In genomic region chr1:212500351-212500750, GRCh38 we compare ENCODE assay signal across 20 cellular contexts.
DNase-seq lines count a peak whose midpoint lies in the region; ATAC-seq and TF ChIP-seq lines count a peak whose summit lies in the region.
"Had no signal": no experiment of that assay in that cellular context is flagged by ENCODE, and none has a peak within 500 bp of the region (broad histone marks: within the 10 kb centered on the region; RNA-seq: fewer than 3 reads in every experiment).

No MANE protein-coding gene starts in this region.

- 0 out of 2 replicates have a peak overlapping the region, but pooled peaks have one; percentile 25 for H2AK5ac ChIP-seq in IMR-90 (ENCODE audit: low read depth, low read length)
- H2AK5ac ChIP-seq in neuronal stem cell (ENCODE audit: low read depth, low read length): peak overlapping the region; percentile 50

- H3K79me1 ChIP-seq in IMR-90 (ENCODE audit: low read depth in 1 of 2, low read length in 2 of 2) (no peaks in the 10 kb centered on the region), neuronal stem cell (ENCODE audit: low read depth, low read length) (no peaks in the 10 kb centered on the region)

- no peak overlapping the region for H2BK5ac ChIP-seq in IMR-90 (ENCODE audit: low read depth, low read length, poor library complexity, severe bottlenecking)
- no peak overlapping the region for H2BK5ac ChIP-seq in neuronal stem cell (ENCODE audit: low read length)

- H3K23ac ChIP-seq in IMR-90 (ENCODE audit: low read depth, low read length) (no peak overlapping the region), neuronal stem cell (ENCODE audit: low read depth, low read length, poor library complexity) (no peak overlapping the region)

- H3K4me1 ChIP-seq in IMR-90 (ENCODE audit: control insufficient read depth, insufficient read depth, low read length) (peaks cover 6% of the 10 kb centered on the region), neuronal stem cell (ENCODE audit: control insufficient read depth in 2 of 2, insufficient read depth in 1 of 2, low read depth in 1 of 2, low read length in 2 of 2) (peaks cover 0 to 5% of the 10 kb centered on the region in 2 donors), ovary (ENCODE audit: insufficient read depth) (no peaks in the 10 kb centered on the region)
- H3K4me1 ChIP-seq: BE2C had no signal

- dilution Hi-C loops in IMR-90 (cut with HindIII; ENCODE audit: low sequenced_read_pairs, unreplicated experiment): no loop called here

- no peak overlapping the region for H2BK12ac ChIP-seq in neuronal stem cell (ENCODE audit: low read length)

- H3K4ac ChIP-seq in IMR-90 (ENCODE audit: low read depth, low read length) (no peak overlapping the region), neuronal stem cell (ENCODE audit: low read length) (no peak overlapping the region)

- H3K9me1 ChIP-seq in IMR-90 (ENCODE audit: insufficient read depth, low read length): peaks cover 14% of the 10 kb centered on the region

- H3K36me3 ChIP-seq in IMR-90 (ENCODE audit: control insufficient read depth, insufficient read depth, low read length) (no peaks in the 10 kb centered on the region), neuronal stem cell (replicated peaks in 1 of 2; ENCODE audit: control insufficient read depth in 2 of 2, insufficient read depth in 2 of 2, low read length in 2 of 2) (no peaks in the 10 kb centered on the region), ovary (no peaks in the 10 kb centered on the region)
- H3K36me3 ChIP-seq: BE2C, BLaER1 had no signal

- POLR2A ChIA-PET in IMR-90 (lab: Charles Lee; ENCODE audit: unreplicated experiment): no interaction called here

- TF ChIP-seq EP300 in ovary (IDR thresholded peaks at IDR 0.05): no peak

- no peak for TF ChIP-seq CTCF in IMR-90 (conservative IDR thresholded peaks at IDR 0.05; ENCODE audit: low read depth, low read length)
- TF ChIP-seq CTCF in neural crest cell (conservative IDR thresholded peaks at IDR 0.05): no peak
- TF ChIP-seq CTCF in ovary (IDR thresholded peaks at IDR 0.05): no peak

- DNase-seq in IMR-90: no peak
- no peak for DNase-seq in neural crest cell (ENCODE audit: low read depth, low spot score)
- no peak for DNase-seq in neuronal stem cell (ENCODE audit: low spot score)
- no peak for DNase-seq in substantia nigra (lab: John Stamatoyannopoulos, UW)
- DNase-seq in ovary: no peak
- no peak for DNase-seq in hippocampal formation (lab: John Stamatoyannopoulos, UW)
- no peak for DNase-seq in NCI-H526 treated with DMSO at 0.1 percent for 48 hours (lab: John Stamatoyannopoulos, UW)
- DNase-seq: 8988T; ACHN; BE2C; C1 segment of cervical spinal cord; Caco-2; Calu3; CD4-positive, alpha-beta memory T cell; CD4-positive, CD25-positive, alpha-beta regulatory T cell; CD8-positive, alpha-beta memory T cell; DMS79 treated with DMSO at 0.1 percent for 48 hours; GF-D8 had no signal

- H3K4me2 ChIP-seq in IMR-90 (ENCODE audit: low read depth, low read length) (no peak overlapping the region), neuronal stem cell (ENCODE audit: insufficient read depth, low read length, poor library complexity, severe bottlenecking) (no peak overlapping the region)
- H3K4me2 ChIP-seq: BLaER1 had no signal

- ATAC-seq in IMR-90 (ENCODE audit: low read depth): no peak

- H3K27me3 Mint-ChIP-seq in neural crest cell (ENCODE audit: low read depth): no peaks in the 10 kb centered on the region

- H4K91ac ChIP-seq in IMR-90 (ENCODE audit: insufficient read depth, low read depth, low read length): no peak overlapping the region
- no peak overlapping the region for H4K91ac ChIP-seq in neuronal stem cell (ENCODE audit: low read depth, low read length, poor library complexity)

- CTCF ChIA-PET in IMR-90 (lab: Yijun Ruan, JAX): no interaction called here

- no CpG with 5 or more reads among the region's 6 CpGs for WGBS in IMR-90 (ENCODE audit: extremely low coverage in 2 of 2, insufficient read length in 1 of 2), 2 experiments
- no CpG with 5 or more reads among the region's 6 CpGs for WGBS in neuronal stem cell (ENCODE audit: extremely low coverage in 2 of 2, insufficient read length in 2 of 2, insufficient replicate concordance in 1 of 2), 2 donors
- 87 to 95% (median 93%) methylated on average over 6 of the region's 6 CpGs for WGBS in ovary, 3 donors

- no peak overlapping the region for H3K56ac ChIP-seq in IMR-90 (ENCODE audit: extremely low read depth, insufficient read depth, low read length)

- no peaks in the 10 kb centered on the region for H3K9me3 Mint-ChIP-seq in neural crest cell

- no TSS peak for BruUV-seq in IMR-90 (replicated peaks; lab: Mats Ljungman, UMichigan)

- no peak overlapping the region for H3K4me3 ChIP-seq in IMR-90 (ENCODE audit: insufficient read depth, low read depth, low read length)
- no peak overlapping the region for H3K4me3 ChIP-seq in neuronal stem cell (ENCODE audit: low read length in 2 of 2)
- H3K4me3 ChIP-seq in ovary: no peak overlapping the region
- H3K4me3 ChIP-seq: BLaER1 had no signal

- H3K27ac ChIP-seq in IMR-90 (ENCODE audit: insufficient read depth, low read length) (no peak overlapping the region), neuronal stem cell (replicated peaks; ENCODE audit: low read length) (no peak overlapping the region), substantia nigra (ENCODE audit: low read depth, low read length, poor library complexity, severe bottlenecking) (no peak overlapping the region), ovary (no peak overlapping the region)
- H3K27ac ChIP-seq: BLaER1 had no signal

- H2BK15ac ChIP-seq in IMR-90 (ENCODE audit: low read depth, low read length) (no peak overlapping the region), neuronal stem cell (ENCODE audit: low read length) (no peak overlapping the region)

- H3K27me3 ChIP-seq in IMR-90 (ENCODE audit: control insufficient read depth, insufficient read depth, low read length) (no peaks in the 10 kb centered on the region), neuronal stem cell (ENCODE audit: control insufficient read depth in 3 of 3, insufficient read depth in 3 of 3, low read depth in 1 of 3, low read length in 3 of 3) (peaks cover 0 to 33% (median 0%) of the 10 kb centered on the region in 3 experiments), ovary (no peaks in the 10 kb centered on the region)
- H3K27me3 ChIP-seq: BE2C, BLaER1 had no signal

- H2AK9ac ChIP-seq in IMR-90 (replicated peaks; ENCODE audit: low read depth, low read length, poor library complexity): no peak overlapping the region

- H4K20me1 ChIP-seq in IMR-90 (ENCODE audit: insufficient read depth, low read length): no peaks in the 10 kb centered on the region
- H4K20me1 ChIP-seq: BLaER1 had no signal

- no peak for TF ChIP-seq POLR2A in IMR-90 (IDR thresholded peaks at IDR 0.05; ENCODE audit: low read depth, low read length)
- TF ChIP-seq POLR2A in ovary (IDR thresholded peaks at IDR 0.05): no peak

- peak overlapping the region; percentile 29 for H3K27ac Mint-ChIP-seq in neural crest cell (ENCODE audit: unreplicated experiment)
- H3K27ac Mint-ChIP-seq: CD4-positive, alpha-beta memory T cell; CD8-positive, alpha-beta memory T cell had no signal

- H2BK20ac ChIP-seq in IMR-90 (ENCODE audit: low read depth, low read length): no peak overlapping the region

- no peak overlapping the region for H2AFZ ChIP-seq in IMR-90 (replicated peaks; ENCODE audit: low read length, poor library complexity)
- H2AFZ ChIP-seq in neuronal stem cell (ENCODE audit: low read length): no peak overlapping the region

- H3K36me3 Mint-ChIP-seq in neural crest cell (ENCODE audit: low read depth): no peaks in the 10 kb centered on the region
- H3K36me3 Mint-ChIP-seq: CD14-positive monocyte; CD4-positive, alpha-beta memory T cell; CD4-positive, CD25-positive, alpha-beta regulatory T cell had no signal

- no peak for TF ChIP-seq RAD21 in IMR-90 (IDR thresholded peaks at IDR 0.05; ENCODE audit: low read length)

- H3K18ac ChIP-seq in IMR-90 (ENCODE audit: low read depth, low read length) (no peak overlapping the region), neuronal stem cell (ENCODE audit: low read length) (no peak overlapping the region)

- H3K4me3 Mint-ChIP-seq in neural crest cell: no peak overlapping the region
- H3K4me3 Mint-ChIP-seq: CD14-positive monocyte; CD4-positive, alpha-beta memory T cell; CD4-positive, CD25-positive, alpha-beta regulatory T cell; CD8-positive, alpha-beta memory T cell had no signal

- in situ Hi-C loops in IMR-90 (cut with MboI; ENCODE audit: low sequenced_read_pairs): no loop called here

- H4K8ac ChIP-seq in IMR-90 (ENCODE audit: low read depth in 2 of 2, low read length in 2 of 2): no peak overlapping the region
- no peak overlapping the region for H4K8ac ChIP-seq in neuronal stem cell (ENCODE audit: low read depth, low read length)

- H3K9ac ChIP-seq in IMR-90 (ENCODE audit: low read depth, low read length) (no peak overlapping the region), neuronal stem cell (ENCODE audit: low read depth, low read length, poor library complexity) (no peak overlapping the region)
- H3K9ac ChIP-seq: BLaER1 had no signal

- H3K14ac ChIP-seq in IMR-90 (replicated peaks; ENCODE audit: low read depth, low read length) (no peak overlapping the region), neuronal stem cell (ENCODE audit: low read length) (no peak overlapping the region)

- H4K5ac ChIP-seq in IMR-90 (ENCODE audit: low read depth, low read length): no peak overlapping the region

- no peak overlapping the region for H2BK120ac ChIP-seq in IMR-90 (ENCODE audit: low read depth, low read length)
- H2BK120ac ChIP-seq in neuronal stem cell (ENCODE audit: low read depth, low read length): no peak overlapping the region

- peaks cover 10% of the 10 kb centered on the region for H3K4me1 Mint-ChIP-seq in neural crest cell
- H3K4me1 Mint-ChIP-seq: CD4-positive, alpha-beta memory T cell; CD4-positive, CD25-positive, alpha-beta regulatory T cell; CD8-positive, alpha-beta memory T cell had no signal

- intact Hi-C loops in IMR-90 (cut with micrococcal nuclease): no loop called here
- intact Hi-C loops in ovary (cut with DNase I): no loop called here

- H3K9me3 ChIP-seq in IMR-90 (ENCODE audit: control insufficient read depth, insufficient read depth, low read length): no peaks in the 10 kb centered on the region
- H3K9me3 ChIP-seq in neuronal stem cell (replicated peaks in 1 of 2; ENCODE audit: control insufficient read depth in 2 of 2, insufficient read depth in 1 of 2, low read depth in 1 of 2, low read length in 2 of 2): peaks cover 2 to 3% of the 10 kb centered on the region in 2 donors
- no peaks in the 10 kb centered on the region for H3K9me3 ChIP-seq in ovary
- H3K9me3 ChIP-seq: BE2C, BLaER1, Caco-2 had no signal

TF ChIP-seq in IMR-90, 13 proteins besides CTCF, POLR2A, EP300 and RAD21 (continues in another document):
- TF ChIP-seq MAZ (IDR thresholded peaks at IDR 0.05; ENCODE audit: borderline replicate concordance, low read depth, low read length) (no peak), SMC3 (IDR thresholded peaks at IDR 0.05; ENCODE audit: low read depth, low read length) (no peak), FOS (IDR thresholded peaks at IDR 0.05; ENCODE audit: low read depth, low read length) (no peak), CEBPB (IDR thresholded peaks at IDR 0.05; ENCODE audit: low read depth, low read length) (no peak), NFE2L2 (IDR thresholded peaks at IDR 0.05; ENCODE audit: low read depth, low read length) (no peak), RCOR1 (IDR thresholded peaks at IDR 0.05; ENCODE audit: insufficient replicate concordance, low read length) (no peak), RFX5 (IDR thresholded peaks at IDR 0.05; ENCODE audit: low read depth, low read length) (no peak), BHLHE40 (IDR thresholded peaks at IDR 0.05; ENCODE audit: low read depth, low read length) (no peak)
